ENCODE assay signal across 22 cellular contexts in the genomic region with DNA sequence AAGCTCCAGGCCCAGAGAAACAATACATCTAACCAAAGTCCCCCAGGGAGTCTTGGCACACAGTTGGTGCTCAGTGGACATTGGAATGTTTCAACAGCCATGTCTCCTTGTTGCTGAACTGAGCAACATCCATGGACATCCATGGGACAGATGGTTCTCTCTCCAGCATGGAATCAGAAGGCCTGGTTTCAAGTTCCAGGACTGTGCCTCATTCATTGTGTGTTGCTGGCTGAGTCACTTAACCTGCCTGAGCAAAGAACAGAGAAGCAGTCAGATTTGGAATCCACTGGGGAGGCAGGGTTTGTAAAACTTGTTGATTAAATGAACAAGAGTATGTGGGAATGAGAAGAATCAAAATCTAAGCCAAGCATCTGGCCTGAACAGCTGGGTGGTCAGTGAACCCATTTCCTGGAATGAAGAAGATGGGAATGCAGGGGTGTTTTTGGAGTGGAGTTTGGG.
A peak's percentile ranks its signal among the peaks of the same experiment; 100 is the strongest.
DNase-seq lines count a peak whose midpoint lies in the region; ATAC-seq and TF ChIP-seq lines count a peak whose summit lies in the region.
"Had no signal": no experiment of that assay in that cellular context is flagged by ENCODE, and none has a peak within 500 bp of the region (broad histone marks: within the 10 kb centered on the region; RNA-seq: fewer than 3 reads in every experiment).

No MANE protein-coding gene starts in this region.

- intact Hi-C loops in MCF 10A (cut with micrococcal nuclease) (no loop called here), breast epithelium (cut with DNase I; ENCODE audit: low total_unique reads) (no loop called here)

- H3K4me1 ChIP-seq in breast epithelium (no peaks in the 10 kb centered on the region), smooth muscle cell (ENCODE audit: low read depth) (no peaks in the 10 kb centered on the region)
- H3K4me1 ChIP-seq: adrenal gland, right lobe of liver had no signal

- POLR2A ChIA-PET in MCF 10A (lab: Yijun Ruan, JAX) = interaction anchor here (0.6 to 0.8 kb wide), 2 partner anchors 12 to 294 kb away, joined by 3 to 5 read pairs; no protein-coding TSS in a partner anchor

- no peak overlapping the region for H3K4me2 ChIP-seq in smooth muscle cell
- H3K4me2 ChIP-seq: hepatocyte had no signal

- H3K27ac Mint-ChIP-seq in MCF 10A (ENCODE audit: low read depth, unreplicated experiment) = peak overlapping the region; percentile 70
- H3K27ac Mint-ChIP-seq: activated B cell treated with CpG ODN at 0.5 μM for 24 hours; activated T-helper 17 cell treated with anti-CD3 and anti-CD28 coated beads, Interleukin-2, amount 50 U/mL, for 72 hours; CD4-positive, alpha-beta T cell had no signal

- H3K4me3 Mint-ChIP-seq in MCF 10A (ENCODE audit: unreplicated experiment) = no peak overlapping the region
- H3K4me3 Mint-ChIP-seq: activated B cell treated with CpG ODN at 0.5 μM for 24 hours; activated T-helper 17 cell treated with anti-CD3 and anti-CD28 coated beads, Interleukin-2, amount 50 U/mL, for 72 hours; CD4-positive, alpha-beta T cell had no signal

- no peaks in the 10 kb centered on the region for H3K9me3 Mint-ChIP-seq in MCF 10A (ENCODE audit: unreplicated experiment)
- H3K9me3 Mint-ChIP-seq: activated B cell treated with CpG ODN at 0.5 μM for 24 hours; activated T-helper 17 cell treated with anti-CD3 and anti-CD28 coated beads, Interleukin-2, amount 50 U/mL, for 72 hours; CD4-positive, alpha-beta T cell had no signal

- DNase-seq in MCF 10A (ENCODE audit: unreplicated experiment) (peak; percentile 42), breast epithelium (ENCODE audit: low spot score in 2 of 2) (no peak), brain microvascular endothelial cell (peak; percentile 58), fibroblast of pulmonary artery (ENCODE audit: low read depth) (peak; percentile 67), smooth muscle cell (lab: John Stamatoyannopoulos, UW; ENCODE audit: unreplicated experiment) (no peak)
- no peak for DNase-seq in activated effector memory CD4-positive, alpha-beta T cell treated with Interleukin-2 at 50 U/mL for 16 hours
- DNase-seq: 8988T; activated B cell treated with CpG ODN at 0.5 μM for 24 hours; adrenal gland; CD4-positive, alpha-beta T cell; DMS79 treated with DMSO at 0.1 percent for 48 hours; left cardiac atrium; NCI-H1930; NCI-H446 treated with DMSO at 0.1 percent for 48 hours; right lobe of liver; SHP77; stimulated activated CD4-positive, alpha-beta T cell treated with anti-CD3 and anti-CD28 coated beads, Interleukin-1b, Interleukin-23, amount 100 ng/mL, for 48 hours; T-helper 2 cell had no signal

- no peaks in the 10 kb centered on the region for H3K79me2 ChIP-seq in smooth muscle cell (ENCODE audit: low read depth)
- H3K79me2 ChIP-seq: hepatocyte had no signal

- no peaks in the 10 kb centered on the region for H3K27me3 Mint-ChIP-seq in MCF 10A (ENCODE audit: insufficient read depth, unreplicated experiment)

- TF ChIP-seq CTCF in MCF 10A (IDR thresholded peaks at IDR 0.05; ENCODE audit: unreplicated experiment) = no peak
- TF ChIP-seq CTCF in breast epithelium (IDR thresholded peaks at IDR 0.05) = no peak
- no peak for TF ChIP-seq CTCF in brain microvascular endothelial cell (IDR thresholded peaks at IDR 0.05; ENCODE audit: low read depth, low read length, missing control alignments)
- TF ChIP-seq CTCF in fibroblast of pulmonary artery (IDR thresholded peaks at IDR 0.05; ENCODE audit: low read length, missing control alignments) = no peak
- TF ChIP-seq CTCF in smooth muscle cell (IDR thresholded peaks at IDR 0.05; ENCODE audit: borderline replicate concordance, insufficient read depth, poor library complexity, severe bottlenecking) = no peak

- ATAC-seq in GM21447 (IDR thresholded peaks at IDR 0.05; ENCODE audit: unreplicated experiment) = no peak
- no peak for ATAC-seq in GM18498 (IDR thresholded peaks at IDR 0.05; ENCODE audit: unreplicated experiment)
- ATAC-seq: activated T-helper 17 cell treated with anti-CD3 and anti-CD28 coated beads, Interleukin-2, amount 50 U/mL, for 72 hours; right lobe of liver had no signal

- H3F3A ChIP-seq in smooth muscle cell (ENCODE audit: low read depth) = no peaks in the 10 kb centered on the region

- no peaks in the 10 kb centered on the region for H3K36me3 Mint-ChIP-seq in MCF 10A (ENCODE audit: insufficient read depth, unreplicated experiment)

- H3K27me3 ChIP-seq in breast epithelium (no peaks in the 10 kb centered on the region), brain microvascular endothelial cell (replicated peaks) (no peaks in the 10 kb centered on the region), smooth muscle cell (ENCODE audit: low read depth) (no peaks in the 10 kb centered on the region)
- H3K27me3 ChIP-seq: adrenal gland, hepatocyte, right lobe of liver had no signal

- H3K4me1 Mint-ChIP-seq in MCF 10A (ENCODE audit: insufficient read depth, unreplicated experiment) = peaks cover 57% of the 10 kb centered on the region
- H3K4me1 Mint-ChIP-seq: activated B cell treated with CpG ODN at 0.5 μM for 24 hours; activated T-helper 17 cell treated with anti-CD3 and anti-CD28 coated beads, Interleukin-2, amount 50 U/mL, for 72 hours had no signal

- no peak overlapping the region for H3K27ac ChIP-seq in breast epithelium
- H3K27ac ChIP-seq in brain microvascular endothelial cell = no peak overlapping the region
- peak overlapping the region; percentile 56 for H3K27ac ChIP-seq in smooth muscle cell (ENCODE audit: low read depth)
- H3K27ac ChIP-seq: adrenal gland, hepatocyte, right lobe of liver had no signal

- no peak overlapping the region for H3K9ac ChIP-seq in smooth muscle cell (ENCODE audit: low read depth)

- H3K9me3 ChIP-seq in breast epithelium (no peaks in the 10 kb centered on the region), smooth muscle cell (replicated peaks; ENCODE audit: low read depth) (no peaks in the 10 kb centered on the region)
- H3K9me3 ChIP-seq: adrenal gland, right lobe of liver had no signal

- no peaks in the 10 kb centered on the region for H4K20me1 ChIP-seq in smooth muscle cell (ENCODE audit: low read depth)

- no TSS peak for BruUV-seq in MCF 10A (replicated peaks; lab: Mats Ljungman, UMichigan)

- H3K36me3 ChIP-seq in breast epithelium (no peaks in the 10 kb centered on the region), brain microvascular endothelial cell (replicated peaks) (no peaks in the 10 kb centered on the region), smooth muscle cell (ENCODE audit: low read depth) (no peaks in the 10 kb centered on the region)
- H3K36me3 ChIP-seq: adrenal gland, right lobe of liver had no signal

- no peak overlapping the region for H2AFZ ChIP-seq in smooth muscle cell (ENCODE audit: low read depth)
- H2AFZ ChIP-seq: hepatocyte had no signal

- TF ChIP-seq POLR2A in breast epithelium (IDR thresholded peaks at IDR 0.05) = no peak

- CTCF ChIA-PET in MCF 10A (lab: Yijun Ruan, JAX) = interaction anchor here (0.6 to 3.5 kb wide), 8 partner anchors 14 to 317 kb away, joined by 3 to 45 read pairs (median 4); no protein-coding TSS in a partner anchor

- in situ Hi-C loops in brain microvascular endothelial cell (cut with HindIII; ENCODE audit: low pct_ligation_motif_present, low sequenced_read_pairs) = loop anchor here (25.0 kb wide), 1 partner anchor 296 kb away; no protein-coding TSS in a partner anchor

- H3K4me3 ChIP-seq in breast epithelium (no peak overlapping the region), brain microvascular endothelial cell (ENCODE audit: low read depth, low read length) (no peak overlapping the region), fibroblast of pulmonary artery (replicated peaks; ENCODE audit: low read depth, low read length) (no peak overlapping the region), smooth muscle cell (no peak overlapping the region)
- H3K4me3 ChIP-seq: adrenal gland, hepatocyte, right lobe of liver had no signal

Comparison
In these comparisons a context has a peak if more than half of its experiments do, and no peak if none do; other contexts are left out.
1. DNase-seq: peak in MCF 10A (single experiment), brain microvascular endothelial cell (single experiment) and fibroblast of pulmonary artery (single experiment); none in breast epithelium (0 of 2), smooth muscle cell (single experiment) and activated effector memory CD4-positive, alpha-beta T cell treated with Interleukin-2 at 50 U/mL for 16 hours (single experiment).